ENCODE assay signal across 1 cellular context in genomic region chr15:84840255-84840654, GRCh38.
A peak's percentile ranks its signal among the peaks of the same experiment; 100 is the strongest.
TF ChIP-seq lines count a peak whose summit lies in the region.

No MANE protein-coding gene starts in this region.

TF ChIP-seq in HepG2, 621 proteins besides CTCF, POLR2A, EP300 and RAD21:
- TF ChIP-seq MXD1 (CRISPR knock-in tag; IDR thresholded peaks at IDR 0.05): peak; percentile 33; the same call in 1 of the 2 replicates
- TF ChIP-seq HDAC6 (IDR thresholded peaks at IDR 0.05; ENCODE audit: low read depth, low read length): no peak
- no peak for TF ChIP-seq ZFP36L2 (CRISPR knock-in tag; IDR thresholded peaks at IDR 0.05)
- 0 out of 2 replicates have a peak, but pooled peaks have one; percentile 7 for TF ChIP-seq PHF8 (CRISPR knock-in tag; IDR thresholded peaks at IDR 0.05)
TF ChIP-seq in HepG2: peak in this region for 2.
